27 cellular contexts compared by ENCODE assay signal in the genomic region with DNA sequence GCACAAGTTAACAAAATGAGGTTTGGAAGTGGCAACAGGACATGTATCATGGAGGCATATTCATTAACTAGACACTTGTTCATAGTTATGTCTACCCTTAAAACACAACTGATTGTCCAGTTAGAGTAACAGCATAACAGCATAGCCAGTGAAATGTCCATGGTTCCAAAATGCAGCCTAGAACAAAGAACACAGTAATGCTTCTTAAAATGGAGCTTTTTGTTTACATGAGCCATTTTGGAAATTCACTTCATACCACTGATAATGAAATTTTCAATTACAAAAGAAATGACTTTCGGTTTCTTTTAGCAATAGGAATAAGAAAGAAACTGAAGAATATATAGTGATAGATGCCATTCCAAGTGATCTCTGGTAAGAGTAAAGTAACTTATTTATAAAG.
A peak's percentile ranks its signal among the peaks of the same experiment; 100 is the strongest.
DNase-seq lines count a peak whose midpoint lies in the region; ATAC-seq and TF ChIP-seq lines count a peak whose summit lies in the region.
"Had no signal": no experiment of that assay in that cellular context is flagged by ENCODE, and none has a peak within 500 bp of the region (broad histone marks: within the 10 kb centered on the region; RNA-seq: fewer than 3 reads in every experiment).

No MANE protein-coding gene starts in this region.

- no peak overlapping the region for H3K4me3 Mint-ChIP-seq in activated T-cell treated with anti-CD3 and anti-CD28 coated beads, Interleukin-2, amount 50 U/mL, for 4 hours
- H3K4me3 Mint-ChIP-seq: activated naive CD8-positive, alpha-beta T cell; naive thymus-derived CD8-positive, alpha-beta T cell had no signal

- H3K4me3 ChIP-seq in HUES48 (ENCODE audit: low read depth, low read length) (no peak overlapping the region), SK-N-MC (peak overlapping the region; percentile 45), thoracic aorta (peak overlapping the region; percentile 46), lower leg skin (ENCODE audit: low read depth, poor library complexity, severe bottlenecking) (no peak overlapping the region)
- H3K4me3 ChIP-seq: thyroid gland had no signal

- H3K4me1 Mint-ChIP-seq in activated T-cell treated with anti-CD3 and anti-CD28 coated beads, Interleukin-2, amount 50 U/mL, for 4 hours (ENCODE audit: low read depth), result peaks cover 4% of the 10 kb centered on the region
- H3K4me1 Mint-ChIP-seq: naive thymus-derived CD8-positive, alpha-beta T cell had no signal

- H3K9me3 ChIP-seq in HUES48 (ENCODE audit: control insufficient read depth, insufficient read depth, low read length) (no peaks in the 10 kb centered on the region), SK-N-MC (ENCODE audit: low read depth, low read length) (no peaks in the 10 kb centered on the region), thoracic aorta (no peaks in the 10 kb centered on the region)
- H3K9me3 ChIP-seq: thyroid gland had no signal

- 88 to 98% methylated on average over 1 of the region's 1 CpG for WGBS in lower leg skin, 2 donors

- ATAC-seq in thoracic aorta (ENCODE audit: insufficient number of reproducible peaks, low FRiP score, low read depth) (no peak), sciatic nerve (no peak)
- ATAC-seq in activated T-cell treated with anti-CD3 and anti-CD28 coated beads, Interleukin-2, amount 50 U/mL, for 4 hours, result no peak
- ATAC-seq: left lobe of liver; naive thymus-derived CD8-positive, alpha-beta T cell; right cardiac atrium had no signal

- no peak for TF ChIP-seq POLR2A in lower leg skin (IDR thresholded peaks at IDR 0.05)

- H3K27ac ChIP-seq in HUES48 (ENCODE audit: low read depth, low read length) (peak overlapping the region; percentile 8), SK-N-MC (peak overlapping the region; percentile 86), thoracic aorta (peak overlapping the region in 1 of 2 donors; percentile 42)
- H3K27ac ChIP-seq: thyroid gland had no signal

- no peak for DNase-seq in SK-N-MC (ENCODE audit: low read depth, low spot score)
- peak; percentile 53 for DNase-seq in globus pallidus (ENCODE audit: low spot score)
- no peak for DNase-seq in thoracic aorta (ENCODE audit: low spot score)
- no peak for DNase-seq in lower leg skin (ENCODE audit: low spot score in 2 of 2)
- no peak for DNase-seq in activated T-cell treated with anti-CD3 and anti-CD28 coated beads, Interleukin-2, amount 50 U/mL, for 4 hours
- no peak for DNase-seq in sciatic nerve (ENCODE audit: low spot score)
- DNase-seq: activated CD4-positive, alpha-beta T cell treated with anti-CD3 and anti-CD28 coated beads, Interleukin-2, amount 50 U/mL, for 4 hours; activated CD4-positive, CD25-positive, alpha-beta regulatory T cell; effector CD8-positive, alpha-beta T cell; EL; foreskin fibroblast; hippocampal formation; KG1; naive thymus-derived CD8-positive, alpha-beta T cell; NCI-H1694; NCI-H2171 treated with DMSO at 0.1 percent for 48 hours; NCI-H526 treated with DMSO at 0.1 percent for 48 hours; right cardiac atrium; stimulated activated CD4-positive, alpha-beta T cell treated with anti-CD3 and anti-CD28 coated beads, Interleukin-12 subunit alpha, Interleukin-12 subunit beta, amount 100 ng/mL, for 4 hours; stimulated activated CD4-positive, alpha-beta T cell treated with anti-CD3 and anti-CD28 coated beads, Interleukin-4, amount 100 ng/mL, for 4 hours; stimulated activated naive CD4-positive, alpha-beta T cell; SW 1271; thyroid gland had no signal

- no peaks in the 10 kb centered on the region for H3K36me3 Mint-ChIP-seq in activated T-cell treated with anti-CD3 and anti-CD28 coated beads, Interleukin-2, amount 50 U/mL, for 4 hours (ENCODE audit: insufficient read depth)
- H3K36me3 Mint-ChIP-seq: activated naive CD8-positive, alpha-beta T cell; naive thymus-derived CD8-positive, alpha-beta T cell had no signal

- no peaks in the 10 kb centered on the region for H3K36me3 ChIP-seq in HUES48 (ENCODE audit: control insufficient read depth, insufficient read depth, low read length)
- no peaks in the 10 kb centered on the region for H3K36me3 ChIP-seq in SK-N-MC (ENCODE audit: insufficient read depth, low read length)
- no peaks in the 10 kb centered on the region for H3K36me3 ChIP-seq in thoracic aorta
- H3K36me3 ChIP-seq: thyroid gland had no signal

- no peaks in the 10 kb centered on the region for H3K27me3 ChIP-seq in HUES48 (ENCODE audit: control insufficient read depth, insufficient read depth, low read length)
- no peaks in the 10 kb centered on the region for H3K27me3 ChIP-seq in thoracic aorta (replicated peaks; ENCODE audit: insufficient read depth)
- H3K27me3 ChIP-seq: thyroid gland had no signal

- TF ChIP-seq CTCF in thoracic aorta (IDR thresholded peaks at IDR 0.05), result no peak
- TF ChIP-seq CTCF in lower leg skin (IDR thresholded peaks at IDR 0.05), result no peak

- H3K27me3 Mint-ChIP-seq in activated T-cell treated with anti-CD3 and anti-CD28 coated beads, Interleukin-2, amount 50 U/mL, for 4 hours (ENCODE audit: low read depth), result peaks cover 2% of the 10 kb centered on the region

- no peak overlapping the region for H3K9ac ChIP-seq in HUES48 (ENCODE audit: low read depth, low read length)
- peak overlapping the region; percentile 46 for H3K9ac ChIP-seq in SK-N-MC (ENCODE audit: insufficient read length)

- H3K4me1 ChIP-seq in HUES48 (ENCODE audit: control insufficient read depth, insufficient read depth, low read length), result peaks cover 84% of the 10 kb centered on the region
- peaks cover 62 to 94% of the 10 kb centered on the region in 2 donors for H3K4me1 ChIP-seq in thoracic aorta (ENCODE audit: control insufficient read depth in 1 of 2, low read depth in 2 of 2)

- intact Hi-C loops in lower leg skin (cut with DNase I; ENCODE audit: low total_unique reads) (no loop called here), sciatic nerve (cut with DNase I) (no loop called here)

- no peaks in the 10 kb centered on the region for H3K9me3 Mint-ChIP-seq in activated T-cell treated with anti-CD3 and anti-CD28 coated beads, Interleukin-2, amount 50 U/mL, for 4 hours
- H3K9me3 Mint-ChIP-seq: activated T-helper 2 cell treated with anti-CD3 and anti-CD28 coated beads, Interferon-gamma antibody, Interleukin-2, Interleukin-4, amounts not matched to agents 10 μg/mL and 5 μg/mL and 100 μg/mL, durations not matched to agents 14 hours and 24 hours and 36 hours; naive thymus-derived CD8-positive, alpha-beta T cell had no signal

Comparison
In these comparisons a context has a peak if more than half of its experiments do, and no peak if none do; other contexts are left out.
1. H3K4me3 ChIP-seq: peak in SK-N-MC (single experiment) and thoracic aorta (single experiment); none in HUES48 (single experiment) and lower leg skin (single experiment).